11 cellular contexts compared by ENCODE assay signal in the genomic region with DNA sequence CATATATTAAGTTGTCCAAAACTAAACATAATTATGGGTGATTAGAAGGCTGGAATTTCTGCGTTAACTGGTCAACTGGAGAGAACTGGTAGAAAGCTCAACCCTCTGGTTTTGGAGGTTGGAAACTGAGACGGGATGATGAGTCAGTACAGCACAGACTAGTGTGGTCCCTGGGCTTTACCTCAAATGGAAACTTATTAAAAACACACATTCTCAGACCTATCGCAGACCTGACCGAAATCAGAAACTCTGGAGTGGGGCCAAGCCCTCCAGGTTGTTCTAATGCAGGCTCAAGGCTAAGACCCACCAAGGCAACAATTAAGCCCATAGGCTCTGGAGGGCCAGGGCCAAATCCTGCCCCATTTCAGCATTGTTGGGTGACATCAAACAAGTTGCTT.
DNase-seq lines count a peak whose midpoint lies in the region; ATAC-seq and TF ChIP-seq lines count a peak whose summit lies in the region.
"Had no signal": no experiment of that assay in that cellular context is flagged by ENCODE, and none has a peak within 500 bp of the region (broad histone marks: within the 10 kb centered on the region; RNA-seq: fewer than 3 reads in every experiment).

No MANE protein-coding gene starts in this region.

- no peak overlapping the region for H3K4me3 Mint-ChIP-seq in osteocyte (ENCODE audit: unreplicated experiment)

- H3K36me3 Mint-ChIP-seq in osteocyte (ENCODE audit: unreplicated experiment), result no peaks in the 10 kb centered on the region

- H3K4me3 ChIP-seq in MG63 (no peak overlapping the region), right lobe of liver (no peak overlapping the region)
- H3K4me3 ChIP-seq in effector memory CD4-positive, alpha-beta T cell (ENCODE audit: insufficient read depth, low read depth, low read length, poor library complexity, severe bottlenecking), result no peak overlapping the region

- H3K27ac ChIP-seq in right lobe of liver, result no peak overlapping the region
- H3K27ac ChIP-seq in effector memory CD4-positive, alpha-beta T cell (ENCODE audit: insufficient read depth, low read length, poor library complexity, severe bottlenecking), result no peak overlapping the region
- H3K27ac ChIP-seq: parathyroid adenoma had no signal

- TF ChIP-seq POLR2A in right lobe of liver (IDR thresholded peaks at IDR 0.05), result no peak

- no peaks in the 10 kb centered on the region for H3K36me3 ChIP-seq in MG63
- no peaks in the 10 kb centered on the region for H3K36me3 ChIP-seq in right lobe of liver
- no peaks in the 10 kb centered on the region for H3K36me3 ChIP-seq in effector memory CD4-positive, alpha-beta T cell (ENCODE audit: control insufficient read depth, insufficient read depth, low read length)

- H3K27me3 Mint-ChIP-seq in osteocyte (ENCODE audit: unreplicated experiment), result no peaks in the 10 kb centered on the region

- ATAC-seq in GM18907 (IDR thresholded peaks at IDR 0.05; ENCODE audit: unreplicated experiment) (peak; percentile 54), HG02623 (IDR thresholded peaks at IDR 0.05; ENCODE audit: unreplicated experiment) (peak; percentile 47), right lobe of liver (no peak)

- TF ChIP-seq CTCF in osteocyte (IDR thresholded peaks at IDR 0.05) (no peak), right lobe of liver (IDR thresholded peaks at IDR 0.05) (no peak)

- H3K9me3 Mint-ChIP-seq in osteocyte (ENCODE audit: unreplicated experiment), result no peaks in the 10 kb centered on the region

- H3K27ac Mint-ChIP-seq in osteocyte (ENCODE audit: unreplicated experiment), result peak overlapping the region; percentile 69

- 86% methylated on average over 2 of the region's 4 CpGs for WGBS in right lobe of liver (ENCODE audit: insufficient coverage, low coverage, low lambda C conversion rate, missing lambda C conversion rate)

- H3K4me1 Mint-ChIP-seq in osteocyte (ENCODE audit: unreplicated experiment), result peaks cover 54% of the 10 kb centered on the region

- intact Hi-C loops in right lobe of liver (cut with DNase I), result no loop called here

- H3K4me1 ChIP-seq in right lobe of liver, result peaks cover 0 to 38% (median 16%) of the 10 kb centered on the region in 4 donors
- H3K4me1 ChIP-seq in effector memory CD4-positive, alpha-beta T cell (ENCODE audit: control insufficient read depth, insufficient read depth, low read length, poor library complexity, severe bottlenecking), result no peaks in the 10 kb centered on the region
- H3K4me1 ChIP-seq: parathyroid adenoma had no signal

- no peaks in the 10 kb centered on the region for H3K27me3 ChIP-seq in MG63
- H3K27me3 ChIP-seq in right lobe of liver, result no peaks in the 10 kb centered on the region
- no peaks in the 10 kb centered on the region for H3K27me3 ChIP-seq in effector memory CD4-positive, alpha-beta T cell (replicated peaks; ENCODE audit: control insufficient read depth, insufficient read depth, low read length, poor library complexity, severe bottlenecking)

- H3K9me3 ChIP-seq in MG63 (no peaks in the 10 kb centered on the region), right lobe of liver (no peaks in the 10 kb centered on the region)
- no peaks in the 10 kb centered on the region for H3K9me3 ChIP-seq in effector memory CD4-positive, alpha-beta T cell (ENCODE audit: control insufficient read depth, low read length)

- DNase-seq in MG63, result peak; percentile 13
- no peak for DNase-seq in osteocyte (ENCODE audit: extremely low spot score, unreplicated experiment)
- no peak for DNase-seq in Ammon's horn (ENCODE audit: low spot score)
- no peak for DNase-seq in right lobe of liver
- DNase-seq in effector memory CD4-positive, alpha-beta T cell, result no peak
- no peak for DNase-seq in islet precursor cell
- DNase-seq: NCI-H1436, SHP77 had no signal

Comparison
In these comparisons a context has a peak if more than half of its experiments do, and no peak if none do; other contexts are left out.
1. ATAC-seq: peak in GM18907 (single experiment) and HG02623 (single experiment); none in right lobe of liver (0 of 4).